ENCODE assay signal across 8 cellular contexts in genomic region chr14:22598099-22598895, GRCh38. TPM values are rescaled to one million over a fixed set of nuclear protein-coding genes. Genes with fewer than 3 reads are reported as not detected.
DNase-seq lines count a peak whose midpoint lies in the region; ATAC-seq and TF ChIP-seq lines count a peak whose summit lies in the region.

A gene with protein sequence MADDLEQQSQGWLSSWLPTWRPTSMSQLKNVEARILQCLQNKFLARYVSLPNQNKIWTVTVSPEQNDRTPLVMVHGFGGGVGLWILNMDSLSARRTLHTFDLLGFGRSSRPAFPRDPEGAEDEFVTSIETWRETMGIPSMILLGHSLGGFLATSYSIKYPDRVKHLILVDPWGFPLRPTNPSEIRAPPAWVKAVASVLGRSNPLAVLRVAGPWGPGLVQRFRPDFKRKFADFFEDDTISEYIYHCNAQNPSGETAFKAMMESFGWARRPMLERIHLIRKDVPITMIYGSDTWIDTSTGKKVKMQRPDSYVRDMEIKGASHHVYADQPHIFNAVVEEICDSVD (plus strand): TSS chr14:22598300. CDS start chr14:22598307, 7 bp downstream.

- H3K27ac ChIP-seq in CD8-positive, alpha-beta memory T cell (ENCODE audit: low read depth, low read length): peak within 1 kb of the TSS; percentile 74
- H3K27ac ChIP-seq in gastroesophageal sphincter: peak within 1 kb of the TSS; percentile 85 to 94 (median 87)
- no peak within 1 kb of the TSS for H3K27ac ChIP-seq in neural progenitor cell
- H3K27ac ChIP-seq in tibial nerve: peak within 1 kb of the TSS; percentile 81 to 95 (median 88)

- H3K4me3 Mint-ChIP-seq in CD8-positive, alpha-beta memory T cell: peak within 1 kb of the TSS; percentile 93 to 98 (median 96)
- peak within 1 kb of the TSS; percentile 98 for H3K4me3 Mint-ChIP-seq in neural progenitor cell

- POLR2A ChIA-PET in CD8-positive, alpha-beta memory T cell (lab: Charles Lee): interaction anchor here (0.5 to 2.8 kb wide), 8 partner anchors 9 to 329 kb away, joined by 3 to 51 read pairs (median 4); partner anchors contain the start of genes DAD1 and OXA1L

- TF ChIP-seq EP300 in gastroesophageal sphincter (IDR thresholded peaks at IDR 0.05): no peak
- TF ChIP-seq EP300 in tibial nerve (IDR thresholded peaks at IDR 0.05): peak in 1 of 2 donors; percentile 91

- H3K9me3 Mint-ChIP-seq in CD8-positive, alpha-beta memory T cell: no peaks in the 10 kb centered on the region
- H3K9me3 Mint-ChIP-seq in neural progenitor cell: no peaks in the 10 kb centered on the region

- peaks cover 14 to 34% (median 15%) of the 10 kb centered on the region in 3 donors for H3K36me3 Mint-ChIP-seq in CD8-positive, alpha-beta memory T cell
- H3K36me3 Mint-ChIP-seq in neural progenitor cell: peaks cover 13% of the 10 kb centered on the region

- H3K4me1 Mint-ChIP-seq in CD8-positive, alpha-beta memory T cell: peaks cover 26 to 43% (median 36%) of the 10 kb centered on the region in 3 donors
- H3K4me1 Mint-ChIP-seq in neural progenitor cell: peaks cover 16% of the 10 kb centered on the region

- peaks cover 12% of the 10 kb centered on the region for H3K36me3 ChIP-seq in CD8-positive, alpha-beta memory T cell (ENCODE audit: insufficient read depth, low read length)
- H3K36me3 ChIP-seq in gastroesophageal sphincter (peaks cover 0 to 20% of the 10 kb centered on the region in 2 donors), neural progenitor cell (no peaks in the 10 kb centered on the region), tibial nerve (peaks cover 0 to 20% (median 9%) of the 10 kb centered on the region in 3 donors)

- CTCF ChIA-PET in CD8-positive, alpha-beta memory T cell (lab: Charles Lee): interaction anchor here (0.6 to 6.5 kb wide), 8 partner anchors 8 to 388 kb away, joined by 3 to 37 read pairs (median 6); partner anchors contain the start of gene OXA1L

- peaks cover 0 to 3% of the 10 kb centered on the region in 2 donors for H3K27me3 Mint-ChIP-seq in CD8-positive, alpha-beta memory T cell
- H3K27me3 Mint-ChIP-seq in neural progenitor cell (ENCODE audit: insufficient read depth, low read depth): peaks cover 7% of the 10 kb centered on the region

- H3K27ac Mint-ChIP-seq in CD8-positive, alpha-beta memory T cell: peak within 1 kb of the TSS; percentile 69 to 97 (median 94)
- H3K27ac Mint-ChIP-seq in neural progenitor cell: peak within 1 kb of the TSS; percentile 79

- TF ChIP-seq POLR2A in gastroesophageal sphincter (IDR thresholded peaks at IDR 0.05) (peak in 1 of 2 donors; percentile 70), tibial nerve (IDR thresholded peaks at IDR 0.05) (peak; percentile 80 to 90)

- 0% methylated on average over 4 to 6 of the region's 49 CpGs for WGBS in gastroesophageal sphincter (ENCODE audit: low coverage in 1 of 2), 2 donors
- 1% methylated on average over 42 to 44 of the region's 49 CpGs for WGBS in tibial nerve, 2 donors

- DNase-seq in CD8-positive, alpha-beta memory T cell: peak; percentile 59 to 74 (median 63)
- DNase-seq in GM19240 (ENCODE audit: insufficient read length, low spot score) (peak; percentile 40), RKO (ENCODE audit: low spot score) (peak; percentile 70), neural progenitor cell (ENCODE audit: low spot score) (peak; percentile 90), tibial nerve (ENCODE audit: low spot score in 2 of 2) (peak; percentile 76 to 78)
- DNase-seq in activated naive CD4-positive, alpha-beta T cell treated with anti-CD3 and anti-CD28 coated beads, Interleukin-2, amount 50 U/mL, for 16 hours: peak; percentile 50

- no peaks in the 10 kb centered on the region for H3K9me3 ChIP-seq in CD8-positive, alpha-beta memory T cell (ENCODE audit: low read length)
- H3K9me3 ChIP-seq in gastroesophageal sphincter (no peaks in the 10 kb centered on the region), neural progenitor cell (ENCODE audit: low read depth) (no peaks in the 10 kb centered on the region), tibial nerve (no peaks in the 10 kb centered on the region)

- peaks cover 10% of the 10 kb centered on the region for H3K4me1 ChIP-seq in CD8-positive, alpha-beta memory T cell (ENCODE audit: insufficient read depth, low read length)
- H3K4me1 ChIP-seq in gastroesophageal sphincter (peaks cover 5 to 31% (median 14%) of the 10 kb centered on the region in 3 donors), neural progenitor cell (peaks cover 14% of the 10 kb centered on the region), tibial nerve (peaks cover 3 to 32% (median 12%) of the 10 kb centered on the region in 4 donors)

- peaks cover 17% of the 10 kb centered on the region for H3K79me2 ChIP-seq in neural progenitor cell (ENCODE audit: low read depth)

- H3F3A ChIP-seq in neural progenitor cell (ENCODE audit: low read depth): peaks cover 18% of the 10 kb centered on the region

- H3K27me3 ChIP-seq in CD8-positive, alpha-beta memory T cell (ENCODE audit: insufficient read depth, low read length, poor library complexity, severe bottlenecking): no peaks in the 10 kb centered on the region
- H3K27me3 ChIP-seq in gastroesophageal sphincter: no peaks in the 10 kb centered on the region
- H3K27me3 ChIP-seq in neural progenitor cell: no peaks in the 10 kb centered on the region
- no peaks in the 10 kb centered on the region for H3K27me3 ChIP-seq in tibial nerve

- TF ChIP-seq CTCF in gastroesophageal sphincter (IDR thresholded peaks at IDR 0.05) (no peak), neural progenitor cell (IDR thresholded peaks at IDR 0.05) (no peak), tibial nerve (IDR thresholded peaks at IDR 0.05) (peak in 3 of 5 experiments; percentile 8 to 27 (median 8))

- peak within 1 kb of the TSS; percentile 59 for H3K9ac ChIP-seq in neural progenitor cell

- peak within 1 kb of the TSS; percentile 90 for H3K4me3 ChIP-seq in CD8-positive, alpha-beta memory T cell (ENCODE audit: low read length)
- H3K4me3 ChIP-seq in gastroesophageal sphincter: peak within 1 kb of the TSS; percentile 80 to 93
- H3K4me3 ChIP-seq in neural progenitor cell: peak within 1 kb of the TSS; percentile 89
- H3K4me3 ChIP-seq in tibial nerve: peak within 1 kb of the TSS; percentile 66 to 81 (median 73)

- peaks cover 5% of the 10 kb centered on the region for H4K20me1 ChIP-seq in neural progenitor cell (ENCODE audit: low read depth)

- H3K4me2 ChIP-seq in neural progenitor cell: peak within 1 kb of the TSS; percentile 87

- ATAC-seq in HG03521 (IDR thresholded peaks at IDR 0.05; ENCODE audit: unreplicated experiment) (peak; percentile 81), gastroesophageal sphincter (peak; percentile 94)

- H2AFZ ChIP-seq in neural progenitor cell (replicated peaks): peak within 1 kb of the TSS; percentile 90

RNA-seq across cellular contexts. Expression of the gene that starts here (rescaled TPM):
- 10 to 100 TPM in 1 of 2 experiments, 1 to 10 TPM in 1; 8.4 to 11.4 TPM for total RNA-seq in CD8-positive, alpha-beta memory T cell
- polyA plus RNA-seq in CD8-positive, alpha-beta memory T cell: 13.7 TPM
- total RNA-seq in gastroesophageal sphincter (10 to 100 TPM; 23.8 to 42.0 (median 31.0) TPM), neural progenitor cell (ENCODE audit: low replicate concordance) (9.3 and 13.3 TPM in 2 replicates), tibial nerve (10 to 100 TPM; 16.1 to 42.4 (median 31.9) TPM)

Comparison
In these comparisons a context has a peak if more than half of its experiments do, and no peak if none do; other contexts are left out.
1. DNase-seq: peak in every context shown above with its lines; median percentile 90 in neural progenitor cell; 77 in tibial nerve; 70 in RKO; 63 in CD8-positive, alpha-beta memory T cell; 50 in activated naive CD4-positive, alpha-beta T cell treated with anti-CD3 and anti-CD28 coated beads, Interleukin-2, amount 50 U/mL, for 16 hours; 40 in GM19240.
2. CTCF ChIP-seq: peak in tibial nerve (3 of 5); none in gastroesophageal sphincter (0 of 4) and neural progenitor cell (single experiment).
3. Peak in every context shown above with its lines, with median percentiles within 50 percentile points of each other: H3K4me3 ChIP-seq.